15 cellular contexts compared by ENCODE assay signal in genomic region chr19:29491491-29491890, GRCh38. TPM values are rescaled to one million over a fixed set of nuclear protein-coding genes. Genes with fewer than 3 reads are reported as not detected.
DNase-seq lines count a peak whose midpoint lies in the region; ATAC-seq and TF ChIP-seq lines count a peak whose summit lies in the region.
"Had no signal": no experiment of that assay in that cellular context is flagged by ENCODE, and none has a peak within 500 bp of the region (broad histone marks: within the 10 kb centered on the region; RNA-seq: fewer than 3 reads in every experiment).

No MANE protein-coding gene starts in this region.

- no peak for TF ChIP-seq CTCF in OCI-LY7 (conservative IDR thresholded peaks at IDR 0.05; ENCODE audit: low read length)

- intact Hi-C loops in posterior vena cava (cut with DNase I) (no loop called here), OCI-LY7 (cut with micrococcal nuclease; ENCODE audit: unreplicated experiment) (no loop called here)

- H3K9me2 ChIP-seq in OCI-LY7 (ENCODE audit: insufficient read depth, low read length) = no peaks in the 10 kb centered on the region

- DNase-seq in Ammon's horn (ENCODE audit: low spot score) (peak; percentile 1), caudate nucleus (lab: John Stamatoyannopoulos, UW) (no peak), islet precursor cell (peak; percentile 17), posterior vena cava (ENCODE audit: low spot score) (peak; percentile 14), OCI-LY7 (ENCODE audit: low spot score) (no peak), T-helper 1 cell (no peak)
- DNase-seq: CD8-positive, alpha-beta T cell; COR-L47; DMS153; DMS79 treated with DMSO at 0.1 percent for 48 hours; EL; H7 had no signal

- no peak overlapping the region for H2AFZ ChIP-seq in OCI-LY7 (ENCODE audit: low read length)

- no peaks in the 10 kb centered on the region for H3K79me2 ChIP-seq in OCI-LY7 (ENCODE audit: insufficient read depth, low read depth, low read length)

- H3K4me2 ChIP-seq in OCI-LY7 (ENCODE audit: low read length) = no peak overlapping the region
- H3K4me2 ChIP-seq: A549 had no signal

- H3K4me3 ChIP-seq in OCI-LY7 (ENCODE audit: low read depth, low read length, poor library complexity, severe bottlenecking) = no peak overlapping the region
- H3K4me3 ChIP-seq: A549 had no signal

- H3K36me3 ChIP-seq in OCI-LY7 (ENCODE audit: insufficient read depth, low read length) = no peaks in the 10 kb centered on the region

- H3K4me1 ChIP-seq in OCI-LY7 (ENCODE audit: insufficient read depth, low read length, poor library complexity, severe bottlenecking) = no peaks in the 10 kb centered on the region
- H3K4me1 ChIP-seq: A549 had no signal

- POLR2A ChIA-PET in OCI-LY7 (lab: Charles Lee) = no interaction called here

- no TSS peak for BruUV-seq in OCI-LY7 (replicated peaks; lab: Mats Ljungman, UMichigan)

- H4K20me1 ChIP-seq in OCI-LY7 (ENCODE audit: insufficient read depth, low read length) = no peaks in the 10 kb centered on the region

- ATAC-seq in GM18502 (IDR thresholded peaks at IDR 0.05; ENCODE audit: poor library complexity, unreplicated experiment) = no peak
- ATAC-seq: A549; CD8-positive, alpha-beta T cell had no signal

- H3K27ac ChIP-seq in caudate nucleus (ENCODE audit: low read depth, low read length) (peak overlapping the region; percentile 39), OCI-LY7 (ENCODE audit: low read depth, low read length, poor library complexity, severe bottlenecking) (no peak overlapping the region)
- H3K27ac ChIP-seq: A549 had no signal

- no peaks in the 10 kb centered on the region for H3K9me3 ChIP-seq in OCI-LY7 (ENCODE audit: low read length)
- H3K9me3 ChIP-seq: A549 had no signal

- CTCF ChIA-PET in OCI-LY7 (lab: Charles Lee; ENCODE audit: unreplicated experiment) = no interaction called here

RNA-seq across cellular contexts. Expression of gene VSTM2B, which starts 34.3 kb away (rescaled TPM):
- total RNA-seq in posterior vena cava = not detected
- total RNA-seq in OCI-LY7 (2014; rRNA removed; shearing (Covaris generic)) = not detected in 2 replicates
- not detected in 2 replicates for total RNA-seq in OCI-LY7 (2022)
- total RNA-seq: CD8-positive, alpha-beta T cell; HT-29 had no signal

Comparison
In these comparisons a context has a peak if more than half of its experiments do, and no peak if none do; other contexts are left out.
1. DNase-seq: peak in Ammon's horn (single experiment), islet precursor cell (single experiment) and posterior vena cava (single experiment); none in caudate nucleus (0 of 61), OCI-LY7 (single experiment) and T-helper 1 cell (0 of 5).